1 cellular context compared by ENCODE assay signal in the genomic region with DNA sequence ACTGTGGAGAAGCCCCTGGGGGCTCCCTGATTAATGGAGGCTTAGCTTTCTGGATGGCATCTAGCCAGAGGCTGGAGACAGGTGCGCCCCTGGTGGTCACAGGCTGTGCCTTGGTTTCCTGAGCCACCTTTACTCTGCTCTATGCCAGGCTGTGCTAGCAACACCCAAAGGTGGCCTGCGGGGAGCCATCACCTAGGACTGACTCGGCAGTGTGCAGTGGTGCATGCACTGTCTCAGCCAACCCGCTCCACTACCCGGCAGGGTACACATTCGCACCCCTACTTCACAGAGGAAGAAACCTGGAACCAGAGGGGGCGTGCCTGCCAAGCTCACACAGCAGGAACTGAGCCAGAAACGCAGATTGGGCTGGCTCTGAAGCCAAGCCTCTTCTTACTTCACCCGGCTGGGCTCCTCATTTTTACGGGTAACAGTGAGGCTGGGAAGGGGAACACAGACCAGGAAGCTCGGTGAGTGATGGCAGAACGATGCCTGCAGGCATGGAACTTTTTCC.
TF ChIP-seq lines count a peak whose summit lies in the region.

No MANE protein-coding gene starts in this region.

TF ChIP-seq in HepG2, 621 proteins besides CTCF, POLR2A, EP300 and RAD21:
- TF ChIP-seq RAD51 (IDR thresholded peaks at IDR 0.05; ENCODE audit: borderline replicate concordance) = no peak
- TF ChIP-seq ZNF768 (CRISPR knock-in tag; IDR thresholded peaks at IDR 0.05) = peak; percentile 51; the same call in 1 of the 2 replicates
